In the genomic region with DNA sequence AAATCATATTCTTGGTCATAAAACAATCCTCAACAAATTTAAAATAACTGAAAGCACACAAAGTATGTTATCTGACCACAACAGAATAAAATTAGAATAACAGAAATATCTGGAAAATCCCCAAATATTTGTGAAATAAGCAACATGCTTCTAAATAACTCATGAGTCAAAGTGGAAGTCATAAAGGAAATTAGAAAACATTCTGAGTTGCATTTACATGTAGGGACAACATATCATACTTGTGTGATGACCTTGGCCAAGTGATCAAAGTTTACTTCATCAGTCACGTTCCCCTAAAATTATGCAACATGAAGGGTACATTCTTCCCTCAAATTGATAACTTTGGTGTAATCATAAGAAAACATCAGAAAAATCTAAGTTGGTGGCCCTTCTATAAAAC, we compare ENCODE assay signal across 3 cellular contexts.
TF ChIP-seq lines count a peak whose summit lies in the region.

No MANE protein-coding gene starts in this region.

TF ChIP-seq in SK-N-SH, 30 proteins besides CTCF, POLR2A, EP300 and RAD21:
- TF ChIP-seq JUND (IDR thresholded peaks at IDR 0.05) (peak; percentile 20; the same call in 1 of the 2 replicates), MEF2A (IDR thresholded peaks at IDR 0.05; ENCODE audit: borderline replicate concordance, low read depth) (0 out of 2 replicates have a peak, but pooled peaks have one; percentile 37), FOSL2 (IDR thresholded peaks at IDR 0.05; ENCODE audit: borderline replicate concordance, low read depth) (no peak), NFIC (IDR thresholded peaks at IDR 0.05; ENCODE audit: borderline replicate concordance) (no peak)
- TF ChIP-seq, protein P1, sequence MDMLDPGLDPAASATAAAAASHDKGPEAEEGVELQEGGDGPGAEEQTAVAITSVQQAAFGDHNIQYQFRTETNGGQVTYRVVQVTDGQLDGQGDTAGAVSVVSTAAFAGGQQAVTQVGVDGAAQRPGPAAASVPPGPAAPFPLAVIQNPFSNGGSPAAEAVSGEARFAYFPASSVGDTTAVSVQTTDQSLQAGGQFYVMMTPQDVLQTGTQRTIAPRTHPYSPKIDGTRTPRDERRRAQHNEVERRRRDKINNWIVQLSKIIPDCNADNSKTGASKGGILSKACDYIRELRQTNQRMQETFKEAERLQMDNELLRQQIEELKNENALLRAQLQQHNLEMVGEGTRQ (IDR thresholded peaks at IDR 0.05; ENCODE audit: borderline replicate concordance, low read depth, low read length), result no peak

TF ChIP-seq in SK-N-SH treated with all-trans-retinoic acid at 6 μM for 48 hours, 23 proteins besides CTCF, POLR2A, EP300 and RAD21 (continued from another document):
- TF ChIP-seq GLIS3 (CRISPR knock-in tag; IDR thresholded peaks at IDR 0.05), result no peak
- TF ChIP-seq, protein P2, sequence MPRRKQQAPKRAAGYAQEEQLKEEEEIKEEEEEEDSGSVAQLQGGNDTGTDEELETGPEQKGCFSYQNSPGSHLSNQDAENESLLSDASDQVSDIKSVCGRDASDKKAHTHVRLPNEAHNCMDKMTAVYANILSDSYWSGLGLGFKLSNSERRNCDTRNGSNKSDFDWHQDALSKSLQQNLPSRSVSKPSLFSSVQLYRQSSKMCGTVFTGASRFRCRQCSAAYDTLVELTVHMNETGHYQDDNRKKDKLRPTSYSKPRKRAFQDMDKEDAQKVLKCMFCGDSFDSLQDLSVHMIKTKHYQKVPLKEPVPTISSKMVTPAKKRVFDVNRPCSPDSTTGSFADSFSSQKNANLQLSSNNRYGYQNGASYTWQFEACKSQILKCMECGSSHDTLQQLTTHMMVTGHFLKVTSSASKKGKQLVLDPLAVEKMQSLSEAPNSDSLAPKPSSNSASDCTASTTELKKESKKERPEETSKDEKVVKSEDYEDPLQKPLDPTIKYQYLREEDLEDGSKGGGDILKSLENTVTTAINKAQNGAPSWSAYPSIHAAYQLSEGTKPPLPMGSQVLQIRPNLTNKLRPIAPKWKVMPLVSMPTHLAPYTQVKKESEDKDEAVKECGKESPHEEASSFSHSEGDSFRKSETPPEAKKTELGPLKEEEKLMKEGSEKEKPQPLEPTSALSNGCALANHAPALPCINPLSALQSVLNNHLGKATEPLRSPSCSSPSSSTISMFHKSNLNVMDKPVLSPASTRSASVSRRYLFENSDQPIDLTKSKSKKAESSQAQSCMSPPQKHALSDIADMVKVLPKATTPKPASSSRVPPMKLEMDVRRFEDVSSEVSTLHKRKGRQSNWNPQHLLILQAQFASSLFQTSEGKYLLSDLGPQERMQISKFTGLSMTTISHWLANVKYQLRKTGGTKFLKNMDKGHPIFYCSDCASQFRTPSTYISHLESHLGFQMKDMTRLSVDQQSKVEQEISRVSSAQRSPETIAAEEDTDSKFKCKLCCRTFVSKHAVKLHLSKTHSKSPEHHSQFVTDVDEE (CRISPR knock-in tag; IDR thresholded peaks at IDR 0.05), result no peak
- TF ChIP-seq, protein P3, sequence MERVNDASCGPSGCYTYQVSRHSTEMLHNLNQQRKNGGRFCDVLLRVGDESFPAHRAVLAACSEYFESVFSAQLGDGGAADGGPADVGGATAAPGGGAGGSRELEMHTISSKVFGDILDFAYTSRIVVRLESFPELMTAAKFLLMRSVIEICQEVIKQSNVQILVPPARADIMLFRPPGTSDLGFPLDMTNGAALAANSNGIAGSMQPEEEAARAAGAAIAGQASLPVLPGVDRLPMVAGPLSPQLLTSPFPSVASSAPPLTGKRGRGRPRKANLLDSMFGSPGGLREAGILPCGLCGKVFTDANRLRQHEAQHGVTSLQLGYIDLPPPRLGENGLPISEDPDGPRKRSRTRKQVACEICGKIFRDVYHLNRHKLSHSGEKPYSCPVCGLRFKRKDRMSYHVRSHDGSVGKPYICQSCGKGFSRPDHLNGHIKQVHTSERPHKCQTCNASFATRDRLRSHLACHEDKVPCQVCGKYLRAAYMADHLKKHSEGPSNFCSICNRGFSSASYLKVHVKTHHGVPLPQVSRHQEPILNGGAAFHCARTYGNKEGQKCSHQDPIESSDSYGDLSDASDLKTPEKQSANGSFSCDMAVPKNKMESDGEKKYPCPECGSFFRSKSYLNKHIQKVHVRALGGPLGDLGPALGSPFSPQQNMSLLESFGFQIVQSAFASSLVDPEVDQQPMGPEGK (CRISPR knock-in tag; IDR thresholded peaks at IDR 0.05; ENCODE audit: borderline replicate concordance), result no peak

TF ChIP-seq in GM12878, 131 proteins besides CTCF, POLR2A, EP300 and RAD21:
- TF ChIP-seq ZNF274 (IDR thresholded peaks at IDR 0.05; ENCODE audit: insufficient read depth, insufficient read length) (no peak), RUNX3 (IDR thresholded peaks at IDR 0.05; ENCODE audit: low read length) (peak; percentile 77), IRF4 (IDR thresholded peaks at IDR 0.05; ENCODE audit: low read depth, low read length) (peak; percentile 45; the same call in 1 of the 2 replicates), PML (IDR thresholded peaks at IDR 0.05; ENCODE audit: low read length) (no peak), KAT2A (conservative IDR thresholded peaks at IDR 0.05; ENCODE audit: control insufficient read depth, low read depth, low read length) (no peak), PAX5 (IDR thresholded peaks at IDR 0.05; ENCODE audit: borderline replicate concordance, low read depth, low read length) (no peak), STAT3 (IDR thresholded peaks at IDR 0.05; ENCODE audit: low read depth, low read length) (no peak), YY1 (IDR thresholded peaks at IDR 0.05; ENCODE audit: low read depth, low read length) (no peak), JUNB (IDR thresholded peaks at IDR 0.05) (peak; percentile 85), MEF2A (IDR thresholded peaks at IDR 0.05; ENCODE audit: insufficient read depth, low read depth, low read length) (peak; percentile 95), EED (IDR thresholded peaks at IDR 0.05; ENCODE audit: low read depth) (no peak), FOXM1 (IDR thresholded peaks at IDR 0.05; ENCODE audit: low read depth, low read length) (peak; percentile 87; the same call in 1 of the 2 replicates), TCF7 (IDR thresholded peaks at IDR 0.05; ENCODE audit: borderline replicate concordance) (peak; percentile 10; the same call in 1 of the 2 replicates), CREB1 (IDR thresholded peaks at IDR 0.05; ENCODE audit: low read depth) (0 out of 2 replicates have a peak, but pooled peaks have one; percentile 26), MTA2 (IDR thresholded peaks at IDR 0.05; ENCODE audit: low read depth) (no peak), ASH2L (IDR thresholded peaks at IDR 0.05; ENCODE audit: borderline replicate concordance, low read depth) (no peak), SUPT20H (IDR thresholded peaks at IDR 0.05; ENCODE audit: borderline replicate concordance, control insufficient read depth, low read depth, low read length) (no peak), GABPA (IDR thresholded peaks at IDR 0.05; ENCODE audit: low read depth) (peak; percentile 47; the same call in 1 of the 2 replicates), MEF2B (IDR thresholded peaks at IDR 0.05; ENCODE audit: partially characterized antibody, poor library complexity, severe bottlenecking) (no peak), ETV6 (conservative IDR thresholded peaks at IDR 0.05 in 1 of 2, IDR thresholded peaks at IDR 0.05 in 1 of 2; ENCODE audit: borderline replicate concordance in 1 of 2, low read depth in 1 of 2) (peak in 1 of 2 experiments; percentile 26; a peak in 1 of 4 replicates), TCF12 (IDR thresholded peaks at IDR 0.05; ENCODE audit: low read depth, low read length) (no peak), SMAD1 (IDR thresholded peaks at IDR 0.05; ENCODE audit: low read depth, partially characterized antibody) (no peak), DPF2 (IDR thresholded peaks at IDR 0.05) (no peak), SREBF1 (IDR thresholded peaks at IDR 0.05; ENCODE audit: low read length) (no peak), IKZF1 (conservative IDR thresholded peaks at IDR 0.05) (no peak), TBL1XR1 (IDR thresholded peaks at IDR 0.05; ENCODE audit: low read depth, low read length) (no peak), CBX5 (IDR thresholded peaks at IDR 0.05; ENCODE audit: low read depth) (no peak), ZNF384 (IDR thresholded peaks at IDR 0.05; ENCODE audit: borderline replicate concordance, low read depth, low read length) (no peak), SMARCA5 (IDR thresholded peaks at IDR 0.05) (no peak), NFIC (IDR thresholded peaks at IDR 0.05; ENCODE audit: low read depth, low read length) (peak; percentile 96), CREM (IDR thresholded peaks at IDR 0.05; ENCODE audit: low read depth) (peak; percentile 69), MYC (IDR thresholded peaks at IDR 0.05; ENCODE audit: insufficient read depth, insufficient read length, insufficient replicate concordance, low read length, severe bottlenecking) (no peak), FOS (IDR thresholded peaks at IDR 0.05; ENCODE audit: borderline replicate concordance, extremely low read depth, insufficient read length) (no peak), JUND (IDR thresholded peaks at IDR 0.05; ENCODE audit: low read depth, low read length) (no peak)
- TF ChIP-seq, protein P4, sequence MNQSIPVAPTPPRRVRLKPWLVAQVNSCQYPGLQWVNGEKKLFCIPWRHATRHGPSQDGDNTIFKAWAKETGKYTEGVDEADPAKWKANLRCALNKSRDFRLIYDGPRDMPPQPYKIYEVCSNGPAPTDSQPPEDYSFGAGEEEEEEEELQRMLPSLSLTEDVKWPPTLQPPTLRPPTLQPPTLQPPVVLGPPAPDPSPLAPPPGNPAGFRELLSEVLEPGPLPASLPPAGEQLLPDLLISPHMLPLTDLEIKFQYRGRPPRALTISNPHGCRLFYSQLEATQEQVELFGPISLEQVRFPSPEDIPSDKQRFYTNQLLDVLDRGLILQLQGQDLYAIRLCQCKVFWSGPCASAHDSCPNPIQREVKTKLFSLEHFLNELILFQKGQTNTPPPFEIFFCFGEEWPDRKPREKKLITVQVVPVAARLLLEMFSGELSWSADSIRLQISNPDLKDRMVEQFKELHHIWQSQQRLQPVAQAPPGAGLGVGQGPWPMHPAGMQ (IDR thresholded peaks at IDR 0.05; ENCODE audit: borderline replicate concordance), result no peak
- TF ChIP-seq, protein P5, sequence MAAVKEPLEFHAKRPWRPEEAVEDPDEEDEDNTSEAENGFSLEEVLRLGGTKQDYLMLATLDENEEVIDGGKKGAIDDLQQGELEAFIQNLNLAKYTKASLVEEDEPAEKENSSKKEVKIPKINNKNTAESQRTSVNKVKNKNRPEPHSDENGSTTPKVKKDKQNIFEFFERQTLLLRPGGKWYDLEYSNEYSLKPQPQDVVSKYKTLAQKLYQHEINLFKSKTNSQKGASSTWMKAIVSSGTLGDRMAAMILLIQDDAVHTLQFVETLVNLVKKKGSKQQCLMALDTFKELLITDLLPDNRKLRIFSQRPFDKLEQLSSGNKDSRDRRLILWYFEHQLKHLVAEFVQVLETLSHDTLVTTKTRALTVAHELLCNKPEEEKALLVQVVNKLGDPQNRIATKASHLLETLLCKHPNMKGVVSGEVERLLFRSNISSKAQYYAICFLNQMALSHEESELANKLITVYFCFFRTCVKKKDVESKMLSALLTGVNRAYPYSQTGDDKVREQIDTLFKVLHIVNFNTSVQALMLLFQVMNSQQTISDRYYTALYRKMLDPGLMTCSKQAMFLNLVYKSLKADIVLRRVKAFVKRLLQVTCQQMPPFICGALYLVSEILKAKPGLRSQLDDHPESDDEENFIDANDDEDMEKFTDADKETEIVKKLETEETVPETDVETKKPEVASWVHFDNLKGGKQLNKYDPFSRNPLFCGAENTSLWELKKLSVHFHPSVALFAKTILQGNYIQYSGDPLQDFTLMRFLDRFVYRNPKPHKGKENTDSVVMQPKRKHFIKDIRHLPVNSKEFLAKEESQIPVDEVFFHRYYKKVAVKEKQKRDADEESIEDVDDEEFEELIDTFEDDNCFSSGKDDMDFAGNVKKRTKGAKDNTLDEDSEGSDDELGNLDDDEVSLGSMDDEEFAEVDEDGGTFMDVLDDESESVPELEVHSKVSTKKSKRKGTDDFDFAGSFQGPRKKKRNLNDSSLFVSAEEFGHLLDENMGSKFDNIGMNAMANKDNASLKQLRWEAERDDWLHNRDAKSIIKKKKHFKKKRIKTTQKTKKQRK (IDR thresholded peaks at IDR 0.05; ENCODE audit: low read depth, low read length), result no peak
- TF ChIP-seq, protein P6, sequence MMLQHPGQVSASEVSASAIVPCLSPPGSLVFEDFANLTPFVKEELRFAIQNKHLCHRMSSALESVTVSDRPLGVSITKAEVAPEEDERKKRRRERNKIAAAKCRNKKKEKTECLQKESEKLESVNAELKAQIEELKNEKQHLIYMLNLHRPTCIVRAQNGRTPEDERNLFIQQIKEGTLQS (IDR thresholded peaks at IDR 0.05; ENCODE audit: borderline replicate concordance, extremely low read depth, low read depth, low read length), result no peak
- TF ChIP-seq, protein P7, sequence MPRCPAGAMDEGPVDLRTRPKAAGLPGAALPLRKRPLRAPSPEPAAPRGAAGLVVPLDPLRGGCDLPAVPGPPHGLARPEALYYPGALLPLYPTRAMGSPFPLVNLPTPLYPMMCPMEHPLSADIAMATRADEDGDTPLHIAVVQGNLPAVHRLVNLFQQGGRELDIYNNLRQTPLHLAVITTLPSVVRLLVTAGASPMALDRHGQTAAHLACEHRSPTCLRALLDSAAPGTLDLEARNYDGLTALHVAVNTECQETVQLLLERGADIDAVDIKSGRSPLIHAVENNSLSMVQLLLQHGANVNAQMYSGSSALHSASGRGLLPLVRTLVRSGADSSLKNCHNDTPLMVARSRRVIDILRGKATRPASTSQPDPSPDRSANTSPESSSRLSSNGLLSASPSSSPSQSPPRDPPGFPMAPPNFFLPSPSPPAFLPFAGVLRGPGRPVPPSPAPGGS (IDR thresholded peaks at IDR 0.05; ENCODE audit: borderline replicate concordance, insufficient read depth, low read depth, low read length, poor library complexity, severe bottlenecking), result peak; percentile 12
- TF ChIP-seq, protein P8, sequence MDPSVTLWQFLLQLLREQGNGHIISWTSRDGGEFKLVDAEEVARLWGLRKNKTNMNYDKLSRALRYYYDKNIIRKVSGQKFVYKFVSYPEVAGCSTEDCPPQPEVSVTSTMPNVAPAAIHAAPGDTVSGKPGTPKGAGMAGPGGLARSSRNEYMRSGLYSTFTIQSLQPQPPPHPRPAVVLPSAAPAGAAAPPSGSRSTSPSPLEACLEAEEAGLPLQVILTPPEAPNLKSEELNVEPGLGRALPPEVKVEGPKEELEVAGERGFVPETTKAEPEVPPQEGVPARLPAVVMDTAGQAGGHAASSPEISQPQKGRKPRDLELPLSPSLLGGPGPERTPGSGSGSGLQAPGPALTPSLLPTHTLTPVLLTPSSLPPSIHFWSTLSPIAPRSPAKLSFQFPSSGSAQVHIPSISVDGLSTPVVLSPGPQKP (IDR thresholded peaks at IDR 0.05; ENCODE audit: low read depth, low read length), result no peak
- TF ChIP-seq, protein P9, sequence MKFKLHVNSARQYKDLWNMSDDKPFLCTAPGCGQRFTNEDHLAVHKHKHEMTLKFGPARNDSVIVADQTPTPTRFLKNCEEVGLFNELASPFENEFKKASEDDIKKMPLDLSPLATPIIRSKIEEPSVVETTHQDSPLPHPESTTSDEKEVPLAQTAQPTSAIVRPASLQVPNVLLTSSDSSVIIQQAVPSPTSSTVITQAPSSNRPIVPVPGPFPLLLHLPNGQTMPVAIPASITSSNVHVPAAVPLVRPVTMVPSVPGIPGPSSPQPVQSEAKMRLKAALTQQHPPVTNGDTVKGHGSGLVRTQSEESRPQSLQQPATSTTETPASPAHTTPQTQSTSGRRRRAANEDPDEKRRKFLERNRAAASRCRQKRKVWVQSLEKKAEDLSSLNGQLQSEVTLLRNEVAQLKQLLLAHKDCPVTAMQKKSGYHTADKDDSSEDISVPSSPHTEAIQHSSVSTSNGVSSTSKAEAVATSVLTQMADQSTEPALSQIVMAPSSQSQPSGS (IDR thresholded peaks at IDR 0.05; ENCODE audit: low read length), result peak; percentile 25; the same call in 1 of the 2 replicates
